In the genomic region with DNA sequence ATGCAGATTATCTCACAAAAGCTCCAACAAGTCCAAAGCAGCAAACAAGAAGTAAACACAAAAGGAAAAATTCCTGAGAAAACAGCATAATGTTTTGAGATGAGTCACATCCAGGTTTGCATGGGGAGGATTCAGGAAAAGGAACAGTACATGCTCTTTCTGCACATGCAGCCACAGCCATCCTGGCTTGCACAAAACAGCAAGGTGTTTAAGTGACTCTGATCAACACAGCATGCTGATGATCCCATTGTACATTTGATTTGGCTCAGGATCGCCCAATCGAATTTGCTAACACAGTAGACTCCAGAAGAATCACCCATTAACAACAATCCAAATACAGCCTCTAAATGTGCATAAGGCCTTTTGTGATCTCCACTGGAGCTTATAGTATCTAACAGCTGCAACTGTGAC, we compare ENCODE assay signal across 11 cellular contexts.
DNase-seq lines count a peak whose midpoint lies in the region; ATAC-seq and TF ChIP-seq lines count a peak whose summit lies in the region.
"Had no signal": no experiment of that assay in that cellular context is flagged by ENCODE, and none has a peak within 500 bp of the region (broad histone marks: within the 10 kb centered on the region; RNA-seq: fewer than 3 reads in every experiment).

No MANE protein-coding gene starts in this region.

- no peak for TF ChIP-seq EP300 in gastroesophageal sphincter (IDR thresholded peaks at IDR 0.05)

- no peak overlapping the region for H3K27ac ChIP-seq in gastroesophageal sphincter
- H3K27ac ChIP-seq: vagina had no signal

- peaks cover 87% of the 10 kb centered on the region for H3K4me1 Mint-ChIP-seq in WTC11
- H3K4me1 Mint-ChIP-seq: activated naive CD4-positive, alpha-beta T cell treated with anti-CD3 and anti-CD28 coated beads, Interleukin-2, amount 50 U/mL, for 24 hours had no signal

- TF ChIP-seq POLR2A in gastroesophageal sphincter (IDR thresholded peaks at IDR 0.05): no peak

- no peaks in the 10 kb centered on the region for H3K9me3 Mint-ChIP-seq in WTC11

- CTCF ChIA-PET in WTC11 (lab: Charles Lee): no interaction called here

- H3K9me3 ChIP-seq in gastroesophageal sphincter: no peaks in the 10 kb centered on the region
- H3K9me3 ChIP-seq: vagina had no signal

- POLR2A ChIA-PET in WTC11 (lab: Charles Lee): interaction anchor here (1.0 kb wide), 1 partner anchor 24 kb away, joined by 3 read pairs; no protein-coding TSS in a partner anchor

- no peak overlapping the region for H3K4me3 ChIP-seq in kidney epithelial cell (ENCODE audit: low read depth, low read length)
- H3K4me3 ChIP-seq in gastroesophageal sphincter: no peak overlapping the region
- H3K4me3 ChIP-seq: vagina had no signal

- no peak for TF ChIP-seq CTCF in WTC11 (IDR thresholded peaks at IDR 0.05)
- no peak for TF ChIP-seq CTCF in kidney epithelial cell (IDR thresholded peaks at IDR 0.05; ENCODE audit: insufficient read depth, low read length, poor library complexity, severe bottlenecking)
- no peak for TF ChIP-seq CTCF in gastroesophageal sphincter (IDR thresholded peaks at IDR 0.05)

- no peaks in the 10 kb centered on the region for H3K27me3 Mint-ChIP-seq in WTC11 (ENCODE audit: low read depth)
- H3K27me3 Mint-ChIP-seq: activated naive CD4-positive, alpha-beta T cell treated with anti-CD3 and anti-CD28 coated beads, Interleukin-2, amount 50 U/mL, for 24 hours had no signal

- no peaks in the 10 kb centered on the region for H3K4me1 ChIP-seq in gastroesophageal sphincter

- peak overlapping the region; percentile 86 for H3K27ac Mint-ChIP-seq in WTC11
- H3K27ac Mint-ChIP-seq: activated naive CD4-positive, alpha-beta T cell treated with anti-CD3 and anti-CD28 coated beads, Interleukin-2, amount 50 U/mL, for 24 hours had no signal

- no peaks in the 10 kb centered on the region for H3K36me3 ChIP-seq in kidney epithelial cell (ENCODE audit: control insufficient read depth, insufficient read depth, low read length)
- no peaks in the 10 kb centered on the region for H3K36me3 ChIP-seq in gastroesophageal sphincter
- H3K36me3 ChIP-seq: vagina had no signal

- H3K36me3 Mint-ChIP-seq in WTC11: peaks cover 35% of the 10 kb centered on the region
- H3K36me3 Mint-ChIP-seq: activated naive CD4-positive, alpha-beta T cell treated with anti-CD3 and anti-CD28 coated beads, Interleukin-2, amount 50 U/mL, for 24 hours had no signal

- WGBS in gastroesophageal sphincter (ENCODE audit: low coverage in 1 of 2), 2 donors: 50% methylated on average over 2 of the region's 2 CpGs; no CpG with 5 or more reads in 1 of the 2 donors

- DNase-seq in Ammon's horn (ENCODE audit: low spot score): peak; percentile 17
- peak; percentile 48 for DNase-seq in NCI-H1694 treated with DMSO at 0.1 percent for 48 hours (lab: John Stamatoyannopoulos, UW)
- DNase-seq in WTC11 (ENCODE audit: low spot score): no peak
- DNase-seq in kidney epithelial cell (ENCODE audit: low read depth): peak; percentile 9
- no peak for DNase-seq in SHP77 treated with DMSO at 0.1 percent for 48 hours (lab: John Stamatoyannopoulos, UW)
- DNase-seq in dedifferentiated amniotic fluid mesenchymal stem cell (ENCODE audit: extremely low spot score): no peak
- DNase-seq: Kasumi-1 had no signal

- ATAC-seq in WTC11 (no peak), GM21576 (IDR thresholded peaks at IDR 0.05; ENCODE audit: unreplicated experiment) (no peak), gastroesophageal sphincter (no peak)

- no peak overlapping the region for H3K4me3 Mint-ChIP-seq in WTC11
- H3K4me3 Mint-ChIP-seq: activated naive CD4-positive, alpha-beta T cell treated with anti-CD3 and anti-CD28 coated beads, Interleukin-2, amount 50 U/mL, for 24 hours had no signal

- H3K27me3 ChIP-seq in kidney epithelial cell (ENCODE audit: control insufficient read depth, insufficient read depth, low read length): no peaks in the 10 kb centered on the region
- no peaks in the 10 kb centered on the region for H3K27me3 ChIP-seq in gastroesophageal sphincter
- H3K27me3 ChIP-seq: vagina had no signal

TF ChIP-seq in WTC11, 78 proteins besides CTCF, POLR2A, EP300 and RAD21:
- TF ChIP-seq ZNF416 (CRISPR knock-in tag; IDR thresholded peaks at IDR 0.05): no peak
- no peak for TF ChIP-seq ZNF232 (CRISPR knock-in tag; IDR thresholded peaks at IDR 0.05)
- TF ChIP-seq ZBTB43 (CRISPR knock-in tag; IDR thresholded peaks at IDR 0.05): no peak
- TF ChIP-seq ESRRA (CRISPR knock-in tag; IDR thresholded peaks at IDR 0.05; ENCODE audit: borderline replicate concordance): no peak
- TF ChIP-seq, protein P1, sequence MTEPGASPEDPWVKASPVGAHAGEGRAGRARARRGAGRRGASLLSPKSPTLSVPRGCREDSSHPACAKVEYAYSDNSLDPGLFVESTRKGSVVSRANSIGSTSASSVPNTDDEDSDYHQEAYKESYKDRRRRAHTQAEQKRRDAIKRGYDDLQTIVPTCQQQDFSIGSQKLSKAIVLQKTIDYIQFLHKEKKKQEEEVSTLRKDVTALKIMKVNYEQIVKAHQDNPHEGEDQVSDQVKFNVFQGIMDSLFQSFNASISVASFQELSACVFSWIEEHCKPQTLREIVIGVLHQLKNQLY (CRISPR knock-in tag; IDR thresholded peaks at IDR 0.05): no peak
TF ChIP-seq in WTC11: peak in this region for 0.

Comparison
In these comparisons a context has a peak if more than half of its experiments do, and no peak if none do; other contexts are left out.
1. DNase-seq: peak in Ammon's horn (single experiment), NCI-H1694 treated with DMSO at 0.1 percent for 48 hours (single experiment) and kidney epithelial cell (single experiment); none in WTC11 (single experiment), SHP77 treated with DMSO at 0.1 percent for 48 hours (single experiment) and dedifferentiated amniotic fluid mesenchymal stem cell (single experiment).